13 cellular contexts compared by ENCODE assay signal in genomic region chr1:235511470-235512240, GRCh38. TPM values are rescaled to one million over a fixed set of nuclear protein-coding genes. Genes with fewer than 3 reads are reported as not detected.
A peak's percentile ranks its signal among the peaks of the same experiment; 100 is the strongest.
DNase-seq lines count a peak whose midpoint lies in the region; ATAC-seq and TF ChIP-seq lines count a peak whose summit lies in the region.
"Had no signal": no experiment of that assay in that cellular context is flagged by ENCODE, and none has a peak within 500 bp of the region (broad histone marks: within the 10 kb centered on the region; RNA-seq: fewer than 3 reads in every experiment).

No MANE protein-coding gene starts in this region.

- H3K4me1 ChIP-seq in esophagus squamous epithelium, result no peaks in the 10 kb centered on the region

- H3K4me3 ChIP-seq in brain microvascular endothelial cell (ENCODE audit: low read depth, low read length) (no peak overlapping the region), esophagus squamous epithelium (no peak overlapping the region)
- H3K4me3 ChIP-seq: hepatocyte had no signal

- no peak overlapping the region for H3K4me3 Mint-ChIP-seq in osteocyte (ENCODE audit: unreplicated experiment)
- H3K4me3 Mint-ChIP-seq in activated CD8-positive, alpha-beta memory T cell treated with anti-CD3 and anti-CD28 coated beads, Interleukin-2, amount 10 ng/mL, durations not matched to agents 7 days and 5 days, result no peak overlapping the region

- H3K9me3 Mint-ChIP-seq in osteocyte (ENCODE audit: unreplicated experiment), result no peaks in the 10 kb centered on the region
- H3K9me3 Mint-ChIP-seq in activated CD8-positive, alpha-beta memory T cell treated with anti-CD3 and anti-CD28 coated beads, Interleukin-2, amount 10 ng/mL, durations not matched to agents 7 days and 5 days (ENCODE audit: low read depth), result no peaks in the 10 kb centered on the region

- in situ Hi-C loops in brain microvascular endothelial cell (cut with HindIII; ENCODE audit: low pct_ligation_motif_present, low sequenced_read_pairs), result no loop called here

- WGBS in esophagus squamous epithelium, 2 donors, result 47 to 68% methylated on average over 10 to 11 of the region's 13 CpGs

- H3K27me3 ChIP-seq in brain microvascular endothelial cell (replicated peaks) (no peaks in the 10 kb centered on the region), esophagus squamous epithelium (no peaks in the 10 kb centered on the region)
- H3K27me3 ChIP-seq: hepatocyte had no signal

- H3K36me3 Mint-ChIP-seq in osteocyte (ENCODE audit: unreplicated experiment), result no peaks in the 10 kb centered on the region
- H3K36me3 Mint-ChIP-seq in activated CD8-positive, alpha-beta memory T cell treated with anti-CD3 and anti-CD28 coated beads, Interleukin-2, amount 10 ng/mL, durations not matched to agents 7 days and 5 days, result no peaks in the 10 kb centered on the region

- H3K4me1 Mint-ChIP-seq in osteocyte (ENCODE audit: unreplicated experiment), result no peaks in the 10 kb centered on the region
- no peaks in the 10 kb centered on the region for H3K4me1 Mint-ChIP-seq in activated CD8-positive, alpha-beta memory T cell treated with anti-CD3 and anti-CD28 coated beads, Interleukin-2, amount 10 ng/mL, durations not matched to agents 7 days and 5 days

- CTCF ChIA-PET in activated CD8-positive, alpha-beta memory T cell treated with anti-CD3 and anti-CD28 coated beads, Interleukin-2, amount 10 ng/mL, durations not matched to agents 7 days and 5 days (lab: Charles Lee), result interaction anchor here (0.6 kb wide), 2 partner anchors 315 to 522 kb away, joined by 3 read pairs; no protein-coding TSS in a partner anchor

- TF ChIP-seq POLR2A in esophagus squamous epithelium (IDR thresholded peaks at IDR 0.05), result no peak

- H3K9me3 ChIP-seq in esophagus squamous epithelium, result no peaks in the 10 kb centered on the region

- ATAC-seq in activated CD8-positive, alpha-beta memory T cell treated with anti-CD3 and anti-CD28 coated beads, Interleukin-2, amount 10 ng/mL, durations not matched to agents 7 days and 5 days, result no peak

- TF ChIP-seq CTCF in brain microvascular endothelial cell (IDR thresholded peaks at IDR 0.05; ENCODE audit: low read depth, low read length, missing control alignments), result peak; percentile 31
- TF ChIP-seq CTCF in osteocyte (IDR thresholded peaks at IDR 0.05), result peak; percentile 10
- TF ChIP-seq CTCF in esophagus squamous epithelium (IDR thresholded peaks at IDR 0.05), result no peak

- H3K27ac ChIP-seq in brain microvascular endothelial cell, result no peak overlapping the region
- no peak overlapping the region for H3K27ac ChIP-seq in esophagus squamous epithelium
- H3K27ac ChIP-seq: hepatocyte had no signal

- H3K36me3 ChIP-seq in brain microvascular endothelial cell (replicated peaks), result no peaks in the 10 kb centered on the region
- no peaks in the 10 kb centered on the region for H3K36me3 ChIP-seq in esophagus squamous epithelium

- H3K27me3 Mint-ChIP-seq in osteocyte (ENCODE audit: unreplicated experiment), result no peaks in the 10 kb centered on the region
- H3K27me3 Mint-ChIP-seq in activated CD8-positive, alpha-beta memory T cell treated with anti-CD3 and anti-CD28 coated beads, Interleukin-2, amount 10 ng/mL, durations not matched to agents 7 days and 5 days, result peaks cover 23% of the 10 kb centered on the region

- intact Hi-C loops in esophagus squamous epithelium (cut with DNase I), result no loop called here

- H3K27ac Mint-ChIP-seq in osteocyte (ENCODE audit: unreplicated experiment), result no peak overlapping the region
- no peak overlapping the region for H3K27ac Mint-ChIP-seq in activated CD8-positive, alpha-beta memory T cell treated with anti-CD3 and anti-CD28 coated beads, Interleukin-2, amount 10 ng/mL, durations not matched to agents 7 days and 5 days

- DNase-seq in SIG-M5 treated with dmso at 0.1 percent for 504 hours (lab: John Stamatoyannopoulos, UW; ENCODE audit: unreplicated experiment), result peak; percentile 46
- no peak for DNase-seq in SIG-M5 (lab: John Stamatoyannopoulos, UW)
- peak; percentile 40 for DNase-seq in M059J (ENCODE audit: low read depth)
- DNase-seq in brain microvascular endothelial cell, result peak; percentile 64
- DNase-seq in osteocyte (ENCODE audit: extremely low spot score, unreplicated experiment), result no peak
- DNase-seq in esophagus squamous epithelium (lab: John Stamatoyannopoulos, UW), result no peak
- DNase-seq in UCSD-AML1 (lab: John Stamatoyannopoulos, UW; ENCODE audit: unreplicated experiment), result no peak
- DNase-seq in activated CD8-positive, alpha-beta memory T cell treated with anti-CD3 and anti-CD28 coated beads, Interleukin-2, amount 10 ng/mL, durations not matched to agents 7 days and 5 days, result no peak
- DNase-seq: activated CD4-positive, CD25-positive, alpha-beta regulatory T cell treated with anti-CD3 and anti-CD28 coated beads, Interleukin-2, amount 50 U/mL, for 72 hours; activated naive CD4-positive, alpha-beta T cell; effector CD4-positive, alpha-beta T cell; NCI-H1930 had no signal

RNA-seq across cellular contexts. Expression of gene B3GALNT2, which starts 7.4 kb away (rescaled TPM):
- total RNA-seq in M059J (2014; rRNA removed; shearing (Covaris generic)), result 24.5 and 31.3 TPM in 2 replicates
- total RNA-seq in osteocyte (31.3 and 37.3 TPM in 2 replicates), esophagus squamous epithelium (10 to 100 TPM; 23.1 to 44.6 (median 34.4) TPM)
- total RNA-seq in activated CD8-positive, alpha-beta memory T cell treated with anti-CD3 and anti-CD28 coated beads, Interleukin-2, amount 10 ng/mL, durations not matched to agents 7 days and 5 days, result 10 to 100 TPM; 13.5 to 14.6 TPM

Comparison
In these comparisons a context has a peak if more than half of its experiments do, and no peak if none do; other contexts are left out.
1. DNase-seq: peak in SIG-M5 treated with dmso at 0.1 percent for 504 hours (single experiment), M059J (single experiment) and brain microvascular endothelial cell (single experiment); none in SIG-M5 (single experiment), osteocyte (single experiment), esophagus squamous epithelium (single experiment), UCSD-AML1 (single experiment) and activated CD8-positive, alpha-beta memory T cell treated with anti-CD3 and anti-CD28 coated beads, Interleukin-2, amount 10 ng/mL, durations not matched to agents 7 days and 5 days (single experiment).
2. CTCF ChIP-seq: peak in brain microvascular endothelial cell (single experiment) and osteocyte (single experiment); none in esophagus squamous epithelium (0 of 6).